ENCODE assay signal across 1 cellular context in the genomic region with DNA sequence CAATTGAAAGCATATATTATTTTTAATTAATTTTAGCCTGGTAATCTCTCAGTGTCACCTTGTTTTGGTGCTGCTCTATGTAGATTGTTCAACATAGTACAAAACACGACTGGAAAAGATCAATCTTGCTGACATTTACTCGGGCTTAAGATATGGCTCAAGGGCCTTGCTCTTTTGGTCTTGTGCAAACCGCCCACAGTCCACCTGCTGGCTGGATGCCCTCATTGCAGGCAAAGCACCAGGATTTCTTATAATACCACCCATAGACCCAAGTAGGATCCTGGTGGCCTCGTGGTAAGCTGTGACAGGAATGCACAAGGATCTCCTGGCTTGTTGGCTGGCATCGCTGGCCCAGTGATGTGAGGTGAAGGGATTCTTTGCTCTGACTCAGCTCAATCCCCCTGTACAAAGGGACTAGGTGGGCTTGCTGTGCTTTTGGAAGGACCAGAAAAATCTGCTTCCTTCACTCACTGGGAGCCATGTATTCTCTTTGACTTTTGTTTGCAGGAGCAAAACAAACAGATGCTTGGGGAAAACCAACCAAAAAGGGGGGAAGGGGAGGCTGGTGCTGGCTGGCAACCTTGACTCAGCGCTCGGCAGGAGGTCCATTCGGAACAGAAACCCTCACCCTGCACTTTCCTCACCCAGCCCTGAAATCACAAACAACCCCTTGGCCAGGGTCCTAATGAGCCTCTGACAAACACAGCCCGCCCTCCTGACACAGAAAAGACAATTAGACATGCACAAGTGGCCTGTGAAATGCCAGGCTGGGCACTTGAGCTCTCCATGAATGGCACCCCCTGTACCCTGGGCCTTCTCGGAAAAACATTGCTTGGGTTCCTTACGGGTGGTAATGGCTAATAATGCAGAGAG.
TF ChIP-seq lines count a peak whose summit lies in the region.

No MANE protein-coding gene starts in this region.

TF ChIP-seq in HepG2, 621 proteins besides CTCF, POLR2A, EP300 and RAD21 (continued from another document and continues in another):
- TF ChIP-seq, protein P1, sequence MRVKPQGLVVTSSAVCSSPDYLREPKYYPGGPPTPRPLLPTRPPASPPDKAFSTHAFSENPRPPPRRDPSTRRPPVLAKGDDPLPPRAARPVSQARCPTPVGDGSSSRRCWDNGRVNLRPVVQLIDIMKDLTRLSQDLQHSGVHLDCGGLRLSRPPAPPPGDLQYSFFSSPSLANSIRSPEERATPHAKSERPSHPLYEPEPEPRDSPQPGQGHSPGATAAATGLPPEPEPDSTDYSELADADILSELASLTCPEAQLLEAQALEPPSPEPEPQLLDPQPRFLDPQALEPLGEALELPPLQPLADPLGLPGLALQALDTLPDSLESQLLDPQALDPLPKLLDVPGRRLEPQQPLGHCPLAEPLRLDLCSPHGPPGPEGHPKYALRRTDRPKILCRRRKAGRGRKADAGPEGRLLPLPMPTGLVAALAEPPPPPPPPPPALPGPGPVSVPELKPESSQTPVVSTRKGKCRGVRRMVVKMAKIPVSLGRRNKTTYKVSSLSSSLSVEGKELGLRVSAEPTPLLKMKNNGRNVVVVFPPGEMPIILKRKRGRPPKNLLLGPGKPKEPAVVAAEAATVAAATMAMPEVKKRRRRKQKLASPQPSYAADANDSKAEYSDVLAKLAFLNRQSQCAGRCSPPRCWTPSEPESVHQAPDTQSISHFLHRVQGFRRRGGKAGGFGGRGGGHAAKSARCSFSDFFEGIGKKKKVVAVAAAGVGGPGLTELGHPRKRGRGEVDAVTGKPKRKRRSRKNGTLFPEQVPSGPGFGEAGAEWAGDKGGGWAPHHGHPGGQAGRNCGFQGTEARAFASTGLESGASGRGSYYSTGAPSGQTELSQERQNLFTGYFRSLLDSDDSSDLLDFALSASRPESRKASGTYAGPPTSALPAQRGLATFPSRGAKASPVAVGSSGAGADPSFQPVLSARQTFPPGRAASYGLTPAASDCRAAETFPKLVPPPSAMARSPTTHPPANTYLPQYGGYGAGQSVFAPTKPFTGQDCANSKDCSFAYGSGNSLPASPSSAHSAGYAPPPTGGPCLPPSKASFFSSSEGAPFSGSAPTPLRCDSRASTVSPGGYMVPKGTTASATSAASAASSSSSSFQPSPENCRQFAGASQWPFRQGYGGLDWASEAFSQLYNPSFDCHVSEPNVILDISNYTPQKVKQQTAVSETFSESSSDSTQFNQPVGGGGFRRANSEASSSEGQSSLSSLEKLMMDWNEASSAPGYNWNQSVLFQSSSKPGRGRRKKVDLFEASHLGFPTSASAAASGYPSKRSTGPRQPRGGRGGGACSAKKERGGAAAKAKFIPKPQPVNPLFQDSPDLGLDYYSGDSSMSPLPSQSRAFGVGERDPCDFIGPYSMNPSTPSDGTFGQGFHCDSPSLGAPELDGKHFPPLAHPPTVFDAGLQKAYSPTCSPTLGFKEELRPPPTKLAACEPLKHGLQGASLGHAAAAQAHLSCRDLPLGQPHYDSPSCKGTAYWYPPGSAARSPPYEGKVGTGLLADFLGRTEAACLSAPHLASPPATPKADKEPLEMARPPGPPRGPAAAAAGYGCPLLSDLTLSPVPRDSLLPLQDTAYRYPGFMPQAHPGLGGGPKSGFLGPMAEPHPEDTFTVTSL (CRISPR knock-in tag; IDR thresholded peaks at IDR 0.05; ENCODE audit: borderline replicate concordance) = peak; percentile 38; the same call in 1 of the 2 replicates
- TF ChIP-seq ZSCAN29 (CRISPR knock-in tag; conservative IDR thresholded peaks at IDR 0.05) (no peak), HNF4G (IDR thresholded peaks at IDR 0.05; ENCODE audit: borderline replicate concordance, low read depth, low read length) (no peak), HNF4G (CRISPR knock-in tag; IDR thresholded peaks at IDR 0.05; ENCODE audit: borderline replicate concordance, low read depth) (0 out of 2 replicates have a peak, but pooled peaks have one; percentile 45), HCFC1 (IDR thresholded peaks at IDR 0.05; ENCODE audit: low read depth, low read length) (no peak), TSC22D2 (CRISPR knock-in tag; IDR thresholded peaks at IDR 0.05; ENCODE audit: borderline replicate concordance) (no peak), KAT8 (CRISPR knock-in tag; IDR thresholded peaks at IDR 0.05) (0 out of 2 replicates have a peak, but pooled peaks have one; percentile 46), REXO4 (CRISPR knock-in tag; IDR thresholded peaks at IDR 0.05; ENCODE audit: borderline replicate concordance) (no peak), ZNF121 (CRISPR knock-in tag; IDR thresholded peaks at IDR 0.05) (no peak), SSRP1 (CRISPR knock-in tag; IDR thresholded peaks at IDR 0.05) (no peak), ZNF253 (CRISPR knock-in tag; IDR thresholded peaks at IDR 0.05; ENCODE audit: borderline replicate concordance) (no peak), ARNT2 (CRISPR knock-in tag; IDR thresholded peaks at IDR 0.05; ENCODE audit: low read depth) (no peak), SMAD3 (CRISPR knock-in tag; IDR thresholded peaks at IDR 0.05) (no peak), ZNF670 (CRISPR knock-in tag; IDR thresholded peaks at IDR 0.05; ENCODE audit: borderline replicate concordance) (peak; percentile 43; the same call in 1 of the 2 replicates), GATAD2A (CRISPR knock-in tag; IDR thresholded peaks at IDR 0.05) (peak; percentile 44; the same call in 1 of the 2 replicates), DNMT3B (CRISPR knock-in tag; conservative IDR thresholded peaks at IDR 0.05) (no peak), ZNF317 (CRISPR knock-in tag; IDR thresholded peaks at IDR 0.05) (no peak), MAZ (IDR thresholded peaks at IDR 0.05; ENCODE audit: borderline replicate concordance, low read depth, low read length) (no peak), MAZ (CRISPR knock-in tag; IDR thresholded peaks at IDR 0.05; ENCODE audit: low read depth) (0 out of 2 replicates have a peak, but pooled peaks have one; percentile 42), KLF9 (CRISPR knock-in tag; IDR thresholded peaks at IDR 0.05; ENCODE audit: low read depth) (no peak), SETDB1 (CRISPR knock-in tag; IDR thresholded peaks at IDR 0.05; ENCODE audit: borderline replicate concordance) (no peak), PPARG (CRISPR knock-in tag; conservative IDR thresholded peaks at IDR 0.05) (no peak)
- TF ChIP-seq, protein P2, sequence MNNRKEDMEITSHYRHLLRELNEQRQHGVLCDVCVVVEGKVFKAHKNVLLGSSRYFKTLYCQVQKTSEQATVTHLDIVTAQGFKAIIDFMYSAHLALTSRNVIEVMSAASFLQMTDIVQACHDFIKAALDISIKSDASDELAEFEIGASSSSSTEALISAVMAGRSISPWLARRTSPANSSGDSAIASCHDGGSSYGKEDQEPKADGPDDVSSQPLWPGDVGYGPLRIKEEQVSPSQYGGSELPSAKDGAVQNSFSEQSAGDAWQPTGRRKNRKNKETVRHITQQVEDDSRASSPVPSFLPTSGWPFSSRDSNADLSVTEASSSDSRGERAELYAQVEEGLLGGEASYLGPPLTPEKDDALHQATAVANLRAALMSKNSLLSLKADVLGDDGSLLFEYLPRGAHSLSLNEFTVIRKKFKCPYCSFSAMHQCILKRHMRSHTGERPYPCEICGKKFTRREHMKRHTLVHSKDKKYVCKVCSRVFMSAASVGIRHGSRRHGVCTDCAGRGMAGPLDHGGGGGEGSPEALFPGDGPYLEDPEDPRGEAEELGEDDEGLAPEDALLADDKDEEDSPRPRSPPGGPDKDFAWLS (CRISPR knock-in tag; IDR thresholded peaks at IDR 0.05; ENCODE audit: borderline replicate concordance) = no peak
- TF ChIP-seq, protein P3, sequence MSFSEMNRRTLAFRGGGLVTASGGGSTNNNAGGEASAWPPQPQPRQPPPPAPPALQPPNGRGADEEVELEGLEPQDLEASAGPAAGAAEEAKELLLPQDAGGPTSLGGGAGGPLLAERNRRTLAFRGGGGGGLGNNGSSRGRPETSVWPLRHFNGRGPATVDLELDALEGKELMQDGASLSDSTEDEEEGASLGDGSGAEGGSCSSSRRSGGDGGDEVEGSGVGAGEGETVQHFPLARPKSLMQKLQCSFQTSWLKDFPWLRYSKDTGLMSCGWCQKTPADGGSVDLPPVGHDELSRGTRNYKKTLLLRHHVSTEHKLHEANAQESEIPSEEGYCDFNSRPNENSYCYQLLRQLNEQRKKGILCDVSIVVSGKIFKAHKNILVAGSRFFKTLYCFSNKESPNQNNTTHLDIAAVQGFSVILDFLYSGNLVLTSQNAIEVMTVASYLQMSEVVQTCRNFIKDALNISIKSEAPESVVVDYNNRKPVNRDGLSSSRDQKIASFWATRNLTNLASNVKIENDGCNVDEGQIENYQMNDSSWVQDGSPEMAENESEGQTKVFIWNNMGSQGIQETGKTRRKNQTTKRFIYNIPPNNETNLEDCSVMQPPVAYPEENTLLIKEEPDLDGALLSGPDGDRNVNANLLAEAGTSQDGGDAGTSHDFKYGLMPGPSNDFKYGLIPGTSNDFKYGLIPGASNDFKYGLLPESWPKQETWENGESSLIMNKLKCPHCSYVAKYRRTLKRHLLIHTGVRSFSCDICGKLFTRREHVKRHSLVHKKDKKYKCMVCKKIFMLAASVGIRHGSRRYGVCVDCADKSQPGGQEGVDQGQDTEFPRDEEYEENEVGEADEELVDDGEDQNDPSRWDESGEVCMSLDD (CRISPR knock-in tag; IDR thresholded peaks at IDR 0.05; ENCODE audit: borderline replicate concordance) = no peak
- TF ChIP-seq, protein P4, sequence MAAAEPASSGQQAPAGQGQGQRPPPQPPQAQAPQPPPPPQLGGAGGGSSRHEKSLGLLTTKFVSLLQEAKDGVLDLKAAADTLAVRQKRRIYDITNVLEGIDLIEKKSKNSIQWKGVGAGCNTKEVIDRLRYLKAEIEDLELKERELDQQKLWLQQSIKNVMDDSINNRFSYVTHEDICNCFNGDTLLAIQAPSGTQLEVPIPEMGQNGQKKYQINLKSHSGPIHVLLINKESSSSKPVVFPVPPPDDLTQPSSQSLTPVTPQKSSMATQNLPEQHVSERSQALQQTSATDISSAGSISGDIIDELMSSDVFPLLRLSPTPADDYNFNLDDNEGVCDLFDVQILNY (CRISPR knock-in tag; conservative IDR thresholded peaks at IDR 0.05) = no peak
- TF ChIP-seq, protein P5, sequence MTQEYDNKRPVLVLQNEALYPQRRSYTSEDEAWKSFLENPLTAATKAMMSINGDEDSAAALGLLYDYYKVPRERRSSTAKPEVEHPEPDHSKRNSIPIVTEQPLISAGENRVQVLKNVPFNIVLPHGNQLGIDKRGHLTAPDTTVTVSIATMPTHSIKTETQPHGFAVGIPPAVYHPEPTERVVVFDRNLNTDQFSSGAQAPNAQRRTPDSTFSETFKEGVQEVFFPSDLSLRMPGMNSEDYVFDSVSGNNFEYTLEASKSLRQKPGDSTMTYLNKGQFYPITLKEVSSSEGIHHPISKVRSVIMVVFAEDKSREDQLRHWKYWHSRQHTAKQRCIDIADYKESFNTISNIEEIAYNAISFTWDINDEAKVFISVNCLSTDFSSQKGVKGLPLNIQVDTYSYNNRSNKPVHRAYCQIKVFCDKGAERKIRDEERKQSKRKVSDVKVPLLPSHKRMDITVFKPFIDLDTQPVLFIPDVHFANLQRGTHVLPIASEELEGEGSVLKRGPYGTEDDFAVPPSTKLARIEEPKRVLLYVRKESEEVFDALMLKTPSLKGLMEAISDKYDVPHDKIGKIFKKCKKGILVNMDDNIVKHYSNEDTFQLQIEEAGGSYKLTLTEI (CRISPR knock-in tag; conservative IDR thresholded peaks at IDR 0.05) = no peak
- TF ChIP-seq, protein P6, sequence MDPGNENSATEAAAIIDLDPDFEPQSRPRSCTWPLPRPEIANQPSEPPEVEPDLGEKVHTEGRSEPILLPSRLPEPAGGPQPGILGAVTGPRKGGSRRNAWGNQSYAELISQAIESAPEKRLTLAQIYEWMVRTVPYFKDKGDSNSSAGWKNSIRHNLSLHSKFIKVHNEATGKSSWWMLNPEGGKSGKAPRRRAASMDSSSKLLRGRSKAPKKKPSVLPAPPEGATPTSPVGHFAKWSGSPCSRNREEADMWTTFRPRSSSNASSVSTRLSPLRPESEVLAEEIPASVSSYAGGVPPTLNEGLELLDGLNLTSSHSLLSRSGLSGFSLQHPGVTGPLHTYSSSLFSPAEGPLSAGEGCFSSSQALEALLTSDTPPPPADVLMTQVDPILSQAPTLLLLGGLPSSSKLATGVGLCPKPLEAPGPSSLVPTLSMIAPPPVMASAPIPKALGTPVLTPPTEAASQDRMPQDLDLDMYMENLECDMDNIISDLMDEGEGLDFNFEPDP (CRISPR knock-in tag; conservative IDR thresholded peaks at IDR 0.05) = no peak
- TF ChIP-seq, protein P7, sequence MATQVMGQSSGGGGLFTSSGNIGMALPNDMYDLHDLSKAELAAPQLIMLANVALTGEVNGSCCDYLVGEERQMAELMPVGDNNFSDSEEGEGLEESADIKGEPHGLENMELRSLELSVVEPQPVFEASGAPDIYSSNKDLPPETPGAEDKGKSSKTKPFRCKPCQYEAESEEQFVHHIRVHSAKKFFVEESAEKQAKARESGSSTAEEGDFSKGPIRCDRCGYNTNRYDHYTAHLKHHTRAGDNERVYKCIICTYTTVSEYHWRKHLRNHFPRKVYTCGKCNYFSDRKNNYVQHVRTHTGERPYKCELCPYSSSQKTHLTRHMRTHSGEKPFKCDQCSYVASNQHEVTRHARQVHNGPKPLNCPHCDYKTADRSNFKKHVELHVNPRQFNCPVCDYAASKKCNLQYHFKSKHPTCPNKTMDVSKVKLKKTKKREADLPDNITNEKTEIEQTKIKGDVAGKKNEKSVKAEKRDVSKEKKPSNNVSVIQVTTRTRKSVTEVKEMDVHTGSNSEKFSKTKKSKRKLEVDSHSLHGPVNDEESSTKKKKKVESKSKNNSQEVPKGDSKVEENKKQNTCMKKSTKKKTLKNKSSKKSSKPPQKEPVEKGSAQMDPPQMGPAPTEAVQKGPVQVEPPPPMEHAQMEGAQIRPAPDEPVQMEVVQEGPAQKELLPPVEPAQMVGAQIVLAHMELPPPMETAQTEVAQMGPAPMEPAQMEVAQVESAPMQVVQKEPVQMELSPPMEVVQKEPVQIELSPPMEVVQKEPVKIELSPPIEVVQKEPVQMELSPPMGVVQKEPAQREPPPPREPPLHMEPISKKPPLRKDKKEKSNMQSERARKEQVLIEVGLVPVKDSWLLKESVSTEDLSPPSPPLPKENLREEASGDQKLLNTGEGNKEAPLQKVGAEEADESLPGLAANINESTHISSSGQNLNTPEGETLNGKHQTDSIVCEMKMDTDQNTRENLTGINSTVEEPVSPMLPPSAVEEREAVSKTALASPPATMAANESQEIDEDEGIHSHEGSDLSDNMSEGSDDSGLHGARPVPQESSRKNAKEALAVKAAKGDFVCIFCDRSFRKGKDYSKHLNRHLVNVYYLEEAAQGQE (IDR thresholded peaks at IDR 0.05; ENCODE audit: borderline replicate concordance in 1 of 2, low read depth in 1 of 2, low read length in 2 of 2) = no peak
